In genomic region chr1:222898191-222898527, GRCh38 we compare ENCODE assay signal across 2 cellular contexts.
TF ChIP-seq lines count a peak whose summit lies in the region.

No MANE protein-coding gene starts in this region.

TF ChIP-seq in A549, 52 proteins besides CTCF, POLR2A, EP300 and RAD21 (continued from another document):
- TF ChIP-seq MAZ (IDR thresholded peaks at IDR 0.05; ENCODE audit: borderline replicate concordance, low read depth, low read length) (no peak), KDM5A (IDR thresholded peaks at IDR 0.05) (no peak), MAFK (IDR thresholded peaks at IDR 0.05; ENCODE audit: partially characterized antibody) (no peak), KDM1A (IDR thresholded peaks at IDR 0.05; ENCODE audit: low read depth) (no peak), PBX3 (IDR thresholded peaks at IDR 0.05) (no peak), RNF2 (IDR thresholded peaks at IDR 0.05; ENCODE audit: borderline replicate concordance, low read depth) (no peak), RARB (CRISPR knock-in tag; IDR thresholded peaks at IDR 0.05) (no peak), HOXB13 (CRISPR knock-in tag; IDR thresholded peaks at IDR 0.05; ENCODE audit: low read depth) (no peak), MAX (IDR thresholded peaks at IDR 0.05) (no peak), FOSB (CRISPR knock-in tag; IDR thresholded peaks at IDR 0.05) (no peak), CEBPB (IDR thresholded peaks at IDR 0.05) (no peak), CBX2 (IDR thresholded peaks at IDR 0.05; ENCODE audit: borderline replicate concordance, low read depth) (no peak), FOSL2 (IDR thresholded peaks at IDR 0.05) (no peak), FOSL2 (CRISPR knock-in tag; IDR thresholded peaks at IDR 0.05) (no peak), TFCP2L1 (CRISPR knock-in tag; IDR thresholded peaks at IDR 0.05) (no peak)
- TF ChIP-seq, protein P1, sequence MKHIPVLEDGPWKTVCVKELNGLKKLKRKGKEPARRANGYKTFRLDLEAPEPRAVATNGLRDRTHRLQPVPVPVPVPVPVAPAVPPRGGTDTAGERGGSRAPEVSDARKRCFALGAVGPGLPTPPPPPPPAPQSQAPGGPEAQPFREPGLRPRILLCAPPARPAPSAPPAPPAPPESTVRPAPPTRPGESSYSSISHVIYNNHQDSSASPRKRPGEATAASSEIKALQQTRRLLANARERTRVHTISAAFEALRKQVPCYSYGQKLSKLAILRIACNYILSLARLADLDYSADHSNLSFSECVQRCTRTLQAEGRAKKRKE (CRISPR knock-in tag; IDR thresholded peaks at IDR 0.05; ENCODE audit: low read depth) = no peak

TF ChIP-seq in IMR-90, 13 proteins besides CTCF, POLR2A, EP300 and RAD21 (continued from another document):
- TF ChIP-seq MAZ (IDR thresholded peaks at IDR 0.05; ENCODE audit: borderline replicate concordance, low read depth, low read length) (no peak), NFE2L2 (IDR thresholded peaks at IDR 0.05; ENCODE audit: low read depth, low read length) (no peak), RFX5 (IDR thresholded peaks at IDR 0.05; ENCODE audit: low read depth, low read length) (no peak), BHLHE40 (IDR thresholded peaks at IDR 0.05; ENCODE audit: low read depth, low read length) (no peak), MXI1 (IDR thresholded peaks at IDR 0.05; ENCODE audit: borderline replicate concordance, low read depth, low read length) (no peak), RCOR1 (IDR thresholded peaks at IDR 0.05; ENCODE audit: insufficient replicate concordance, low read length) (no peak), CHD1 (IDR thresholded peaks at IDR 0.05; ENCODE audit: low read depth, low read length) (no peak), MAFK (IDR thresholded peaks at IDR 0.05; ENCODE audit: low read depth, low read length) (no peak), USF2 (IDR thresholded peaks at IDR 0.05; ENCODE audit: low read depth, low read length) (no peak), FOS (IDR thresholded peaks at IDR 0.05; ENCODE audit: low read depth, low read length) (no peak)
- TF ChIP-seq, protein P2, sequence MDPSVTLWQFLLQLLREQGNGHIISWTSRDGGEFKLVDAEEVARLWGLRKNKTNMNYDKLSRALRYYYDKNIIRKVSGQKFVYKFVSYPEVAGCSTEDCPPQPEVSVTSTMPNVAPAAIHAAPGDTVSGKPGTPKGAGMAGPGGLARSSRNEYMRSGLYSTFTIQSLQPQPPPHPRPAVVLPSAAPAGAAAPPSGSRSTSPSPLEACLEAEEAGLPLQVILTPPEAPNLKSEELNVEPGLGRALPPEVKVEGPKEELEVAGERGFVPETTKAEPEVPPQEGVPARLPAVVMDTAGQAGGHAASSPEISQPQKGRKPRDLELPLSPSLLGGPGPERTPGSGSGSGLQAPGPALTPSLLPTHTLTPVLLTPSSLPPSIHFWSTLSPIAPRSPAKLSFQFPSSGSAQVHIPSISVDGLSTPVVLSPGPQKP (IDR thresholded peaks at IDR 0.05; ENCODE audit: borderline replicate concordance, low read depth, low read length) = no peak
